In genomic region chr20:62398120-62398821, GRCh38 we compare ENCODE assay signal across 2 cellular contexts.
TF ChIP-seq lines count a peak whose summit lies in the region.

No MANE protein-coding gene starts in this region.

TF ChIP-seq in HEK293, 187 proteins besides CTCF, POLR2A, EP300 and RAD21:
- peak; percentile 40 for TF ChIP-seq ZNF248 (tag by site-specific recombination; IDR thresholded peaks at IDR 0.05)
- TF ChIP-seq, protein P1, sequence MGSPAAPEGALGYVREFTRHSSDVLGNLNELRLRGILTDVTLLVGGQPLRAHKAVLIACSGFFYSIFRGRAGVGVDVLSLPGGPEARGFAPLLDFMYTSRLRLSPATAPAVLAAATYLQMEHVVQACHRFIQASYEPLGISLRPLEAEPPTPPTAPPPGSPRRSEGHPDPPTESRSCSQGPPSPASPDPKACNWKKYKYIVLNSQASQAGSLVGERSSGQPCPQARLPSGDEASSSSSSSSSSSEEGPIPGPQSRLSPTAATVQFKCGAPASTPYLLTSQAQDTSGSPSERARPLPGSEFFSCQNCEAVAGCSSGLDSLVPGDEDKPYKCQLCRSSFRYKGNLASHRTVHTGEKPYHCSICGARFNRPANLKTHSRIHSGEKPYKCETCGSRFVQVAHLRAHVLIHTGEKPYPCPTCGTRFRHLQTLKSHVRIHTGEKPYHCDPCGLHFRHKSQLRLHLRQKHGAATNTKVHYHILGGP (tag by site-specific recombination; IDR thresholded peaks at IDR 0.05): 0 out of 2 replicates have a peak, but pooled peaks have one; percentile 10
- TF ChIP-seq, protein P2, sequence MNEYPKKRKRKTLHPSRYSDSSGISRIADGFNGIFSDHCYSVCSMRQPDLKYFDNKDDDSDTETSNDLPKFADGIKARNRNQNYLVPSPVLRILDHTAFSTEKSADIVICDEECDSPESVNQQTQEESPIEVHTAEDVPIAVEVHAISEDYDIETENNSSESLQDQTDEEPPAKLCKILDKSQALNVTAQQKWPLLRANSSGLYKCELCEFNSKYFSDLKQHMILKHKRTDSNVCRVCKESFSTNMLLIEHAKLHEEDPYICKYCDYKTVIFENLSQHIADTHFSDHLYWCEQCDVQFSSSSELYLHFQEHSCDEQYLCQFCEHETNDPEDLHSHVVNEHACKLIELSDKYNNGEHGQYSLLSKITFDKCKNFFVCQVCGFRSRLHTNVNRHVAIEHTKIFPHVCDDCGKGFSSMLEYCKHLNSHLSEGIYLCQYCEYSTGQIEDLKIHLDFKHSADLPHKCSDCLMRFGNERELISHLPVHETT (tag by site-specific recombination; IDR thresholded peaks at IDR 0.05): no peak
- TF ChIP-seq ZNF19 (tag by site-specific recombination; IDR thresholded peaks at IDR 0.05; ENCODE audit: low read depth): no peak
- TF ChIP-seq ZNF776 (tag by site-specific recombination; IDR thresholded peaks at IDR 0.05; ENCODE audit: borderline replicate concordance): peak; percentile 36; the same call in 1 of the 2 replicates
- no peak for TF ChIP-seq ZNF571 (tag by site-specific recombination; IDR thresholded peaks at IDR 0.05)
- TF ChIP-seq HIC1 (tag by site-specific recombination; IDR thresholded peaks at IDR 0.05): 0 out of 2 replicates have a peak, but pooled peaks have one; percentile 38
- TF ChIP-seq, protein P3, sequence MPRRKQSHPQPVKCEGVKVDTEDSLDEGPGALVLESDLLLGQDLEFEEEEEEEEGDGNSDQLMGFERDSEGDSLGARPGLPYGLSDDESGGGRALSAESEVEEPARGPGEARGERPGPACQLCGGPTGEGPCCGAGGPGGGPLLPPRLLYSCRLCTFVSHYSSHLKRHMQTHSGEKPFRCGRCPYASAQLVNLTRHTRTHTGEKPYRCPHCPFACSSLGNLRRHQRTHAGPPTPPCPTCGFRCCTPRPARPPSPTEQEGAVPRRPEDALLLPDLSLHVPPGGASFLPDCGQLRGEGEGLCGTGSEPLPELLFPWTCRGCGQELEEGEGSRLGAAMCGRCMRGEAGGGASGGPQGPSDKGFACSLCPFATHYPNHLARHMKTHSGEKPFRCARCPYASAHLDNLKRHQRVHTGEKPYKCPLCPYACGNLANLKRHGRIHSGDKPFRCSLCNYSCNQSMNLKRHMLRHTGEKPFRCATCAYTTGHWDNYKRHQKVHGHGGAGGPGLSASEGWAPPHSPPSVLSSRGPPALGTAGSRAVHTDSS (tag by site-specific recombination; IDR thresholded peaks at IDR 0.05): peak; percentile 73
- 0 out of 2 replicates have a peak, but pooled peaks have one; percentile 16 for TF ChIP-seq SALL2 (tag by site-specific recombination; IDR thresholded peaks at IDR 0.05; ENCODE audit: borderline replicate concordance)
- TF ChIP-seq ZNF114 (tag by site-specific recombination; IDR thresholded peaks at IDR 0.05): no peak

TF ChIP-seq in K562, 482 proteins besides CTCF, POLR2A, EP300 and RAD21:
- TF ChIP-seq ID3 (CRISPR knock-in tag; IDR thresholded peaks at IDR 0.05): no peak
- no peak for TF ChIP-seq ID3 (tag; IDR thresholded peaks at IDR 0.05)
- peak; percentile 36; the same call in 1 of the 2 replicates for TF ChIP-seq ZKSCAN1 (IDR thresholded peaks at IDR 0.05; ENCODE audit: low read depth, low read length)
- peak; percentile 58 for TF ChIP-seq POLR2G (IDR thresholded peaks at IDR 0.05; ENCODE audit: low read depth, low read length)
